Comparison of ENCODE assay signal across 9 cellular contexts in the genomic region with DNA sequence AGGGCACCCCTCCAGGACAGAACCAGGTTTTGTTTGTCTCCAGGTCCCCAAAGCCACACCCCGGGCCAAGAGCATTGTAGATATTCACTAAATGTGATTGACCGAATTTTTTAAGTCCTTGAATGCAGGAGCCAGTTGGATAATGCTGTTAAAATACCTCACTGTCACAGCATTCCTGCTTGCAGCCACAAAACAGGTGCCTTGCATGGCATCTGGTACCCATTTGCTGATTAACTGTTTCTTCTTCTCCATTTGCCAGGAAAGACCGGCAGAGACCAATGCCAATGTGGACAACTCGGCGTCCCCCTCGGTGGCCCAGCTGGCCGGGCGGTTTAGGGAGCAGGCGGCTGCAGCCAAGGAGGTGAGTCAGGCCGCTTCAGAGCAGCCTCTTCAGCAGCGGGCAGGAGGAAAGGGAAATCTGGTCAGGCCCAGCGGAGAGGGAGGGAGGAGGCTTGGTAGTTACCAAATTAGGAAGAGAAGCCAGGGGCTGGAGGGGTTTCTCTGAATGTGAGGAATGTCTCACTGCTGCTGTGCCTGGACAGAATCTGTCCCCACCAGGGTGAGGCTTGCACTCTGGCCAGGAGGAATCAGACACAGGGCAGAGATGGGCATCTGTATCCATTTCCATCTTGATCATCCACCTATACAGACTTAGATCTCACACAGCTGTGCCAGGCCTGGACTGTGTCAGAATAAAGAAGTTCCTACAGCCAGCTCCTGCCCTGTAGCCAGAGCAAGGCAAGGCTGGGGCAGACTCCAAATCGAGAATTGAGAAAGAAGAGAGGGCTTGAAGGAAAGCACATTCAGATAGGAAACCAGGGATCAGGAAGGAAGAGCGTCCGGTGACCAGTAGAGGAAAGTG. TPM values are rescaled to one million over a fixed set of nuclear protein-coding genes. Genes with fewer than 3 reads are reported as not detected.
DNase-seq lines count a peak whose midpoint lies in the region; ATAC-seq and TF ChIP-seq lines count a peak whose summit lies in the region.
"Had no signal": no experiment of that assay in that cellular context is flagged by ENCODE, and none has a peak within 500 bp of the region (broad histone marks: within the 10 kb centered on the region; RNA-seq: fewer than 3 reads in every experiment).

No MANE protein-coding gene starts in this region.

- H3K27me3 Mint-ChIP-seq in activated T-helper 17 cell treated with anti-CD3 and anti-CD28 coated beads, Interleukin-2, amount 50 U/mL, for 72 hours, result no peaks in the 10 kb centered on the region

- DNase-seq in cardiac muscle cell (ENCODE audit: low read depth in 1 of 2, low spot score in 1 of 2) (peak; percentile 52 to 92), HuH-7 (ENCODE audit: low spot score) (no peak), NCI-H524 treated with DMSO at 0.1 percent for 48 hours (lab: John Stamatoyannopoulos, UW) (no peak)
- DNase-seq: activated CD8-positive, alpha-beta memory T cell treated with anti-CD3 and anti-CD28 coated beads for 24 hours; NCI-H345 had no signal

- H3K9me3 Mint-ChIP-seq in activated T-helper 17 cell treated with anti-CD3 and anti-CD28 coated beads, Interleukin-2, amount 50 U/mL, for 72 hours, result no peaks in the 10 kb centered on the region

- H3K9me3 ChIP-seq in HUES48 (ENCODE audit: control insufficient read depth, insufficient read depth, low read length), result no peaks in the 10 kb centered on the region
- H3K9me3 ChIP-seq in cardiac muscle cell (ENCODE audit: low read depth), result no peaks in the 10 kb centered on the region
- no peaks in the 10 kb centered on the region for H3K9me3 ChIP-seq in skeletal muscle tissue (ENCODE audit: control insufficient read depth in 3 of 3, low read length in 3 of 3)

- H3K27me3 ChIP-seq in HUES48 (ENCODE audit: control insufficient read depth, insufficient read depth, low read length) (no peaks in the 10 kb centered on the region), cardiac muscle cell (no peaks in the 10 kb centered on the region), skeletal muscle tissue (ENCODE audit: control insufficient read depth in 3 of 3, insufficient read depth in 3 of 3, low read length in 3 of 3) (no peaks in the 10 kb centered on the region)

- H3K36me3 Mint-ChIP-seq in activated T-helper 17 cell treated with anti-CD3 and anti-CD28 coated beads, Interleukin-2, amount 50 U/mL, for 72 hours (ENCODE audit: low read depth), result peaks cover 73% of the 10 kb centered on the region

- H3K4me1 Mint-ChIP-seq in activated T-helper 17 cell treated with anti-CD3 and anti-CD28 coated beads, Interleukin-2, amount 50 U/mL, for 72 hours, result peaks cover 12% of the 10 kb centered on the region

- no peak overlapping the region for H3K9ac ChIP-seq in HUES48 (ENCODE audit: low read depth, low read length)
- H3K9ac ChIP-seq in skeletal muscle tissue (ENCODE audit: low read depth in 1 of 3, low read length in 3 of 3), result peak overlapping the region; percentile 36 to 73 (median 55)

- no peak overlapping the region for H3K4me3 Mint-ChIP-seq in activated T-helper 17 cell treated with anti-CD3 and anti-CD28 coated beads, Interleukin-2, amount 50 U/mL, for 72 hours

- H3K27ac ChIP-seq in HUES48 (ENCODE audit: low read depth, low read length) (peak overlapping the region; percentile 32), cardiac muscle cell (peak overlapping the region; percentile 100), skeletal muscle tissue (ENCODE audit: low read depth, low read length) (peak overlapping the region; percentile 94)

- no peaks in the 10 kb centered on the region for H3K36me3 ChIP-seq in HUES48 (ENCODE audit: control insufficient read depth, insufficient read depth, low read length)
- peaks cover 7% of the 10 kb centered on the region for H3K36me3 ChIP-seq in cardiac muscle cell
- peaks cover 0 to 6% (median 4%) of the 10 kb centered on the region in 3 donors for H3K36me3 ChIP-seq in skeletal muscle tissue (ENCODE audit: control insufficient read depth in 3 of 3, insufficient read depth in 3 of 3, low read length in 3 of 3)

- no peak overlapping the region for H3K4me3 ChIP-seq in HUES48 (ENCODE audit: low read depth, low read length)
- H3K4me3 ChIP-seq in cardiac muscle cell, result peak overlapping the region; percentile 5
- H3K4me3 ChIP-seq in skeletal muscle tissue (ENCODE audit: low read length in 3 of 3), result peak overlapping the region in 1 of 3 donors; percentile 32

- peaks cover 18% of the 10 kb centered on the region for H3K4me1 ChIP-seq in HUES48 (ENCODE audit: control insufficient read depth, insufficient read depth, low read length)
- peaks cover 77% of the 10 kb centered on the region for H3K4me1 ChIP-seq in cardiac muscle cell (ENCODE audit: low read depth)
- H3K4me1 ChIP-seq in skeletal muscle tissue (ENCODE audit: control insufficient read depth in 3 of 3, insufficient read depth in 3 of 3, low read length in 3 of 3), result peaks cover 75 to 90% (median 80%) of the 10 kb centered on the region in 3 donors

- ATAC-seq in activated T-helper 17 cell treated with anti-CD3 and anti-CD28 coated beads, Interleukin-2, amount 50 U/mL, for 72 hours (replicated peaks), result no peak
- no peak for ATAC-seq in GM18520 (IDR thresholded peaks at IDR 0.05; ENCODE audit: unreplicated experiment)

- H3K27ac Mint-ChIP-seq in activated T-helper 17 cell treated with anti-CD3 and anti-CD28 coated beads, Interleukin-2, amount 50 U/mL, for 72 hours, result peak overlapping the region; percentile 86

- TF ChIP-seq CTCF in cardiac muscle cell (IDR thresholded peaks at IDR 0.05; ENCODE audit: low read depth, low read length), result no peak

RNA-seq across cellular contexts. Expression of gene MPZL1, which starts 37.9 kb away (rescaled TPM):
- total RNA-seq in activated T-helper 17 cell treated with anti-CD3 and anti-CD28 coated beads, Interleukin-2, amount 50 U/mL, for 72 hours, result 10 to 100 TPM; 24.4 to 27.0 TPM
- total RNA-seq in cardiac muscle cell (65.0 and 107 TPM in 2 replicates), skeletal muscle tissue (41.8 TPM)
- polyA plus RNA-seq in cardiac muscle cell, result 114 and 136 TPM in 2 replicates

RNA-seq across cellular contexts. Expression of gene RCSD1, which starts 53.8 kb away (rescaled TPM):
- 10 to 100 TPM; 69.0 to 75.5 TPM for total RNA-seq in activated T-helper 17 cell treated with anti-CD3 and anti-CD28 coated beads, Interleukin-2, amount 50 U/mL, for 72 hours
- 317 and 386 TPM in 2 replicates for total RNA-seq in cardiac muscle cell
- polyA plus RNA-seq in cardiac muscle cell, result 77.3 and 100 TPM in 2 replicates
- total RNA-seq in skeletal muscle tissue, result 45.9 TPM

Comparison
In these comparisons a context has a peak if more than half of its experiments do, and no peak if none do; other contexts are left out.
1. H3K27ac ChIP-seq: peak in every context shown above with its lines; median percentile 100 in cardiac muscle cell; 94 in skeletal muscle tissue; 32 in HUES48.
2. DNase-seq: peak in cardiac muscle cell (2 of 2); none in HuH-7 (single experiment) and NCI-H524 treated with DMSO at 0.1 percent for 48 hours (single experiment).